Comparison of ENCODE assay signal across 8 cellular contexts in genomic region chr11:33256031-33256807, GRCh38. TPM values are rescaled to one million over a fixed set of nuclear protein-coding genes. Genes with fewer than 3 reads are reported as not detected.
DNase-seq lines count a peak whose midpoint lies in the region; ATAC-seq, FAIRE-seq and TF ChIP-seq lines count a peak whose summit lies in the region.

No MANE protein-coding gene starts in this region.

- ATAC-seq in K562 (no peak), memory B cell (ENCODE audit: low read depth) (no peak), aorta (ENCODE audit: low FRiP score) (no peak)

- H3K9me3 Mint-ChIP-seq in memory B cell, result no peaks in the 10 kb centered on the region

- H3K4me2 ChIP-seq in Karpas-422 (ENCODE audit: low read depth, low read length, poor library complexity, severe bottlenecking) (peak overlapping the region; percentile 92), K562 (ENCODE audit: insufficient read depth, low read length) (peak overlapping the region; percentile 65)

- H3K9ac ChIP-seq in Karpas-422 (ENCODE audit: low read length), result peak overlapping the region; percentile 99
- H3K9ac ChIP-seq in K562 (ENCODE audit: insufficient read depth in 1 of 2, low read depth in 2 of 2, low read length in 2 of 2), result peak overlapping the region; percentile 68 to 99; a peak in 3 of 4 replicates

- H3K79me2 ChIP-seq in Karpas-422 (ENCODE audit: low read length), result peaks cover 39% of the 10 kb centered on the region
- H3K79me2 ChIP-seq in K562 (ENCODE audit: control insufficient read depth, insufficient read depth, low read length), result peaks cover 40% of the 10 kb centered on the region

- peaks cover under 1% of the 10 kb centered on the region for H3K36me3 Mint-ChIP-seq in memory B cell

- in situ Hi-C loops in K562 (cut with MboI), result no loop called here

- H3K4me3 Mint-ChIP-seq in memory B cell, result peak overlapping the region; percentile 95

- H3K4me3 ChIP-seq in Karpas-422 (ENCODE audit: low read length) (peak overlapping the region; percentile 72), K562 (peak overlapping the region; percentile 96), aorta (ENCODE audit: low read length in 2 of 2) (peak overlapping the region; percentile 95 to 96)

- H2AFZ ChIP-seq in Karpas-422 (ENCODE audit: low read length) (peak overlapping the region; percentile 97), K562 (ENCODE audit: low read depth, low read length) (peak overlapping the region; percentile 90)

- no peaks in the 10 kb centered on the region for H3K27me3 Mint-ChIP-seq in memory B cell

- peak; percentile 42 for FAIRE-seq in K562 (lab: Jason Lieb, UNC)

- CTCF ChIA-PET in K562 (lab: Yijun Ruan, JAX; ENCODE audit: low intra/inter-chr PET ratio), result no interaction called here

- TSS peak; percentile 90 for BruUV-seq in K562 (replicated peaks; lab: Mats Ljungman, UMichigan)

- no peaks in the 10 kb centered on the region for H3K36me3 ChIP-seq in Karpas-422 (ENCODE audit: insufficient read depth, low read length)
- H3K36me3 ChIP-seq in K562 (ENCODE audit: control insufficient read depth, insufficient read depth, low read length), result no peaks in the 10 kb centered on the region
- no peaks in the 10 kb centered on the region for H3K36me3 ChIP-seq in aorta (ENCODE audit: control insufficient read depth in 1 of 2, insufficient read depth in 2 of 2, low read length in 1 of 2)

- H3K9me1 ChIP-seq in K562 (ENCODE audit: control insufficient read depth, insufficient read depth, low read length), result no peaks in the 10 kb centered on the region

- H3K9me2 ChIP-seq in Karpas-422 (replicated peaks; ENCODE audit: insufficient read depth, low read length), result no peaks in the 10 kb centered on the region

- peaks cover 13% of the 10 kb centered on the region; the same call in 1 of the 2 replicates for H4K20me1 ChIP-seq in Karpas-422 (ENCODE audit: insufficient read depth, low read depth, low read length)
- no peaks in the 10 kb centered on the region for H4K20me1 ChIP-seq in K562 (replicated peaks; ENCODE audit: control insufficient read depth, insufficient read depth, low read length)

- H3K27me3 ChIP-seq in Karpas-422 (ENCODE audit: low read length), result no peaks in the 10 kb centered on the region
- H3K27me3 ChIP-seq in K562 (ENCODE audit: control insufficient read depth in 2 of 2, insufficient read depth in 2 of 2, low read length in 2 of 2), result no peaks in the 10 kb centered on the region
- no peaks in the 10 kb centered on the region for H3K27me3 ChIP-seq in aorta (ENCODE audit: control insufficient read depth in 1 of 2, insufficient read depth in 2 of 2, low read length in 1 of 2)

- TF ChIP-seq POLR2A in K562 (conservative IDR thresholded peaks at IDR 0.05), result no peak

- TF ChIP-seq CTCF in C4-2B (conservative IDR thresholded peaks at IDR 0.05) (no peak), K562 (IDR thresholded peaks at IDR 0.05 in 2 of 3, conservative IDR thresholded peaks at IDR 0.05 in 1 of 3; ENCODE audit: insufficient read depth in 2 of 3, low read depth in 1 of 3, low read length in 3 of 3) (no peak)

- TF ChIP-seq RAD21 in K562 (CRISPR knock-in tag; conservative IDR thresholded peaks at IDR 0.05 in 1 of 2, IDR thresholded peaks at IDR 0.05 in 1 of 2), result no peak

- POLR2A ChIA-PET in K562 (lab: Yijun Ruan, JAX), result no interaction called here

- peak; percentile 36 for DNase-seq in Karpas-422
- peak in 1 of 4 experiments; percentile 14 for DNase-seq in K562 (ENCODE audit: extremely low read depth in 1 of 4, low spot score in 3 of 4)
- no peak for DNase-seq in memory B cell (ENCODE audit: low spot score in 2 of 2)
- DNase-seq in aorta, result no peak
- DNase-seq in occipital lobe (lab: John Stamatoyannopoulos, UW), result no peak
- no peak for DNase-seq in islet precursor cell
- no peak for DNase-seq in activated CD8-positive, alpha-beta memory T cell treated with anti-CD3 and anti-CD28 coated beads for 24 hours

- H3K4me1 ChIP-seq in Karpas-422 (ENCODE audit: low read length) (peaks cover 26% of the 10 kb centered on the region), K562 (replicated peaks in 1 of 2; ENCODE audit: control insufficient read depth in 2 of 2, insufficient read depth in 2 of 2, low read length in 2 of 2) (peaks cover 2 to 18% of the 10 kb centered on the region in 2 experiments; a peak in 3 of 5 replicates), aorta (ENCODE audit: control insufficient read depth in 1 of 2, insufficient read depth in 2 of 2, low read length in 2 of 2) (peaks cover 0 to 3% of the 10 kb centered on the region in 2 donors)

- peak overlapping the region; percentile 94 for H3K27ac Mint-ChIP-seq in memory B cell

- peaks cover 11% of the 10 kb centered on the region for H3K4me1 Mint-ChIP-seq in memory B cell

- H3K9me3 ChIP-seq in Karpas-422 (ENCODE audit: low read length) (no peaks in the 10 kb centered on the region), K562 (replicated peaks; ENCODE audit: control insufficient read depth, insufficient read depth, low read depth, low read length) (no peaks in the 10 kb centered on the region), aorta (ENCODE audit: control insufficient read depth, low read length) (no peaks in the 10 kb centered on the region)

- TF ChIP-seq EP300 in K562 (IDR thresholded peaks at IDR 0.05; ENCODE audit: low read length), result no peak

- WGBS in K562 (ENCODE audit: insufficient coverage, low coverage, missing lambda C conversion rate), result 47% methylated on average over 12 of the region's 12 CpGs
- WGBS in aorta, 2 donors, result 58% methylated on average over 12 of the region's 12 CpGs

- peak overlapping the region; percentile 96; the same call in 1 of the 2 replicates for H3K27ac ChIP-seq in C4-2B
- peak overlapping the region; percentile 64 for H3K27ac ChIP-seq in Karpas-422 (ENCODE audit: low read length)
- H3K27ac ChIP-seq in K562 (ENCODE audit: extremely low read depth, low read depth, low read length), result peak overlapping the region; percentile 50
- H3K27ac ChIP-seq in aorta (ENCODE audit: low read depth in 1 of 2, low read length in 2 of 2), result peak overlapping the region; percentile 96 to 100

- intact Hi-C loops in K562 (cut with micrococcal nuclease), result no loop called here
- intact Hi-C loops in aorta (cut with DNase I), result loop anchor here (5.0 to 10.0 kb wide), 5 partner anchors 66 to 439 kb away; partner anchors contain the start of gene CSTF3 (in 2 of the 2)

TF ChIP-seq in K562, 482 proteins besides CTCF, POLR2A, EP300 and RAD21 (continues in another document):
- TF ChIP-seq PRDM10 (IDR thresholded peaks at IDR 0.05; ENCODE audit: partially characterized antibody), result peak; percentile 23

RNA-seq across cellular contexts. Expression of gene HIPK3, which starts 1.0 kb away (rescaled TPM):
- total RNA-seq in Karpas-422 (2014; rRNA removed; shearing (Covaris generic); ENCODE audit: low replicate concordance), result 35.8 and 67.0 TPM in 2 replicates
- total RNA-seq in K562 (2011; cell fraction: chromatin; rRNA removed; ENCODE audit: low replicate concordance), result 19.4 and 40.7 TPM in 2 replicates
- 12.6 and 15.3 TPM in 2 replicates for total RNA-seq in K562 (2011; cell fraction: nucleolus; rRNA removed)
- total RNA-seq in K562 (2011; cell fraction: nucleoplasm; rRNA removed), result 12.2 and 14.0 TPM in 2 replicates
- total RNA-seq in K562 (2014; rRNA removed) (7.5 and 10.1 TPM in 2 replicates), K562 (2014; rRNA removed; fragmentation: Illumina TruSeq; extraction: Trizol) (12.3 and 14.0 TPM in 2 replicates), K562 (2015; rRNA removed; fragmentation: Illumina TruSeq; extraction: Trizol) (13.4 and 14.1 TPM in 2 replicates), K562 (2021) (16.7 and 19.6 TPM in 2 replicates), aorta (100 to 1,000 TPM; 213 to 251 TPM), occipital lobe (290 TPM)
- polyA plus RNA-seq in K562 (2011; rRNA removed) (8.1 and 9.2 TPM in 2 replicates), K562 (2014; fragmentation: Illumina TruSeq; extraction: Trizol) (6.4 and 7.1 TPM in 2 replicates), K562 (2014; fragmentation: Nextera tagmentation; extraction: Ambion mirVana) (1 to 10 TPM; 2.3 to 4.4 TPM), K562 (2014; rRNA removed) (4.7 and 5.3 TPM in 2 replicates), aorta (10 to 100 TPM; 24.8 to 25.4 TPM)
- polyA plus RNA-seq in K562 (2011; cell fraction: cytosol; rRNA removed), result 4.0 and 5.5 TPM in 2 replicates
- 16.5 and 17.0 TPM in 2 replicates for polyA plus RNA-seq in K562 (2011; cell fraction: nucleus; rRNA removed)
- 5.2 and 5.8 TPM in 2 replicates for polyA plus RNA-seq in K562 (2012)
- 52.2 and 57.1 TPM in 2 replicates for polyA minus RNA-seq in K562 (2011; rRNA and poly(A)+ RNA removed)
- 16.1 and 23.9 TPM in 2 replicates for polyA minus RNA-seq in K562 (2011; cell fraction: cytosol; rRNA and poly(A)+ RNA removed)
- polyA minus RNA-seq in K562 (2011; cell fraction: nucleus; rRNA and poly(A)+ RNA removed), result 10.6 and 18.5 TPM in 2 replicates
